Comparison of ENCODE assay signal across 12 cellular contexts in genomic region chrX:40552768-40553167, GRCh38. TPM values are rescaled to one million over a fixed set of nuclear protein-coding genes. Genes with fewer than 3 reads are reported as not detected.
DNase-seq lines count a peak whose midpoint lies in the region; ATAC-seq, FAIRE-seq and TF ChIP-seq lines count a peak whose summit lies in the region.
"Had no signal": no experiment of that assay in that cellular context is flagged by ENCODE, and none has a peak within 500 bp of the region (broad histone marks: within the 10 kb centered on the region; RNA-seq: fewer than 3 reads in every experiment).

No MANE protein-coding gene starts in this region.

- no peaks in the 10 kb centered on the region for H4K20me1 ChIP-seq in endothelial cell of umbilical vein (replicated peaks; ENCODE audit: control insufficient read depth, extremely low read depth, insufficient read depth, low read length)
- H4K20me1 ChIP-seq: BLaER1 treated with 17β-estradiol and CSF1 and Interleukin-3, amounts not matched to agents 10 nM and 100 nM had no signal

- no peaks in the 10 kb centered on the region for H3K9me1 ChIP-seq in endothelial cell of umbilical vein (replicated peaks; ENCODE audit: control insufficient read depth, extremely low read depth, insufficient read depth, low read length)

- H3K27me3 ChIP-seq in endothelial cell of umbilical vein (ENCODE audit: control insufficient read depth in 2 of 2, insufficient read depth in 2 of 2, low read length in 2 of 2) (peaks cover 0 to 2% of the 10 kb centered on the region in 2 experiments), body of pancreas (no peaks in the 10 kb centered on the region)
- H3K27me3 ChIP-seq: neutrophil had no signal

- no TSS peak for BruUV-seq in endothelial cell of umbilical vein (replicated peaks; lab: Mats Ljungman, UMichigan)

- H3K27ac ChIP-seq in endothelial cell of umbilical vein (ENCODE audit: insufficient read depth, low read depth, low read length) (no peak overlapping the region), body of pancreas (no peak overlapping the region)
- H3K27ac ChIP-seq: BLaER1 treated with 17β-estradiol and CSF1 and Interleukin-3, amounts not matched to agents 10 nM and 100 nM; heart left ventricle; neutrophil had no signal

- ATAC-seq in sciatic nerve (peak; percentile 39), body of pancreas (no peak), HG03097 (IDR thresholded peaks at IDR 0.05; ENCODE audit: low FRiP score, unreplicated experiment) (no peak)
- ATAC-seq: activated CD8-positive, alpha-beta T cell treated with anti-CD3 and anti-CD28 coated beads for 36 hours; heart left ventricle had no signal

- H3K79me2 ChIP-seq in endothelial cell of umbilical vein (ENCODE audit: control insufficient read depth, insufficient read depth, low read length) = no peaks in the 10 kb centered on the region

- POLR2A ChIA-PET in endothelial cell of umbilical vein (lab: Charles Lee) = no interaction called here

- no peaks in the 10 kb centered on the region for H3K36me3 ChIP-seq in endothelial cell of umbilical vein (ENCODE audit: control insufficient read depth in 2 of 2, extremely low read depth in 1 of 2, insufficient read depth in 2 of 2, low read length in 2 of 2)
- no peaks in the 10 kb centered on the region for H3K36me3 ChIP-seq in body of pancreas (replicated peaks in 1 of 2; ENCODE audit: insufficient read depth in 1 of 2, low read depth in 2 of 2)
- H3K36me3 ChIP-seq: BLaER1 treated with 17β-estradiol and CSF1 and Interleukin-3, amounts not matched to agents 10 nM and 100 nM; heart left ventricle; neutrophil had no signal

- WGBS in body of pancreas, 2 donors = 70 to 75% methylated on average over 4 to 5 of the region's 5 CpGs

- TF ChIP-seq POLR2A in endothelial cell of umbilical vein (IDR thresholded peaks at IDR 0.05; ENCODE audit: low read depth, low read length) = no peak
- TF ChIP-seq POLR2A in body of pancreas (IDR thresholded peaks at IDR 0.05) = no peak

- FAIRE-seq in endothelial cell of umbilical vein (lab: Jason Lieb, UNC) = peak; percentile 54

- H3K9ac ChIP-seq in endothelial cell of umbilical vein (replicated peaks; ENCODE audit: extremely low read depth, insufficient read depth, low read length) = no peak overlapping the region
- H3K9ac ChIP-seq: BLaER1 treated with 17β-estradiol and CSF1 and Interleukin-3, amounts not matched to agents 10 nM and 100 nM had no signal

- DNase-seq in NCI-H748 (lab: John Stamatoyannopoulos, UW; ENCODE audit: unreplicated experiment) (peak; percentile 13), NCI-H748 treated with DMSO at 0.1 percent for 48 hours (lab: John Stamatoyannopoulos, UW) (no peak), NCI-H345 (lab: John Stamatoyannopoulos, UW) (peak; percentile 26), endothelial cell of umbilical vein (ENCODE audit: low read depth, low spot score) (no peak), sciatic nerve (ENCODE audit: low spot score) (no peak), body of pancreas (no peak)
- no peak for DNase-seq in activated effector memory CD4-positive, alpha-beta T cell treated with anti-CD3 and anti-CD28 coated beads, Interleukin-2, amount 50 U/mL, for 16 hours
- DNase-seq: activated CD8-positive, alpha-beta T cell treated with anti-CD3 and anti-CD28 coated beads for 36 hours; heart left ventricle had no signal

- H3K4me3 ChIP-seq in endothelial cell of umbilical vein (replicated peaks in 1 of 3; ENCODE audit: insufficient read depth in 1 of 3, low read depth in 1 of 3, low read length in 3 of 3) (no peak overlapping the region), body of pancreas (no peak overlapping the region)
- H3K4me3 ChIP-seq: BLaER1 treated with 17β-estradiol and CSF1 and Interleukin-3, amounts not matched to agents 10 nM and 100 nM; heart left ventricle had no signal

- TF ChIP-seq CTCF in endothelial cell of umbilical vein (IDR thresholded peaks at IDR 0.05; ENCODE audit: extremely low read depth in 1 of 2, insufficient read depth in 1 of 2, low read depth in 1 of 2, low read length in 2 of 2) (no peak), body of pancreas (IDR thresholded peaks at IDR 0.05) (no peak)

- H2AFZ ChIP-seq in endothelial cell of umbilical vein (ENCODE audit: low read depth, low read length) = no peak overlapping the region

- H3K9me3 ChIP-seq in endothelial cell of umbilical vein (replicated peaks; ENCODE audit: control insufficient read depth, insufficient read depth, low read length) (no peaks in the 10 kb centered on the region), body of pancreas (no peaks in the 10 kb centered on the region)
- H3K9me3 ChIP-seq: BLaER1 treated with 17β-estradiol and CSF1 and Interleukin-3, amounts not matched to agents 10 nM and 100 nM; heart left ventricle; neutrophil had no signal

- CTCF ChIA-PET in endothelial cell of umbilical vein (lab: Charles Lee) = no interaction called here

- H3K4me1 ChIP-seq in endothelial cell of umbilical vein (ENCODE audit: control insufficient read depth, extremely low read depth, insufficient read depth, low read length) (no peaks in the 10 kb centered on the region), body of pancreas (no peaks in the 10 kb centered on the region)
- H3K4me1 ChIP-seq: BLaER1 treated with 17β-estradiol and CSF1 and Interleukin-3, amounts not matched to agents 10 nM and 100 nM; heart left ventricle had no signal

- dilution Hi-C loops in endothelial cell of umbilical vein (cut with MboI; ENCODE audit: extremely low pct_ligation_motif_present, low sequenced_read_pairs) = no loop called here

- no peak overlapping the region for H3K4me2 ChIP-seq in endothelial cell of umbilical vein (ENCODE audit: insufficient read depth, low read length)
- H3K4me2 ChIP-seq: BLaER1 treated with 17β-estradiol and CSF1 and Interleukin-3, amounts not matched to agents 10 nM and 100 nM had no signal

- intact Hi-C loops in endothelial cell of umbilical vein (cut with micrococcal nuclease) = no loop called here
- intact Hi-C loops in sciatic nerve (cut with DNase I) = no loop called here
- intact Hi-C loops in body of pancreas (cut with DNase I) = no loop called here

TF ChIP-seq in endothelial cell of umbilical vein, 7 proteins besides CTCF, POLR2A, EP300 and RAD21:
- no peak for TF ChIP-seq FOS (IDR thresholded peaks at IDR 0.05; ENCODE audit: borderline replicate concordance, insufficient read depth, low read length)
- no peak for TF ChIP-seq EZH2 (IDR thresholded peaks at IDR 0.05; ENCODE audit: borderline replicate concordance, low read depth, low read length, severe bottlenecking)
- no peak for TF ChIP-seq MAX (IDR thresholded peaks at IDR 0.05; ENCODE audit: insufficient read depth, insufficient read length)

RNA-seq across cellular contexts. Expression of gene ATP6AP2, which starts 28.0 kb away (rescaled TPM):
- 84.6 and 90.8 TPM in 2 replicates for total RNA-seq in endothelial cell of umbilical vein
- 95.7 and 95.9 TPM in 2 replicates for polyA plus RNA-seq in endothelial cell of umbilical vein
- 118 and 119 TPM in 2 replicates for polyA plus RNA-seq in endothelial cell of umbilical vein (2011; cell fraction: cytosol; rRNA removed)
- 66.8 and 68.7 TPM in 2 replicates for polyA plus RNA-seq in endothelial cell of umbilical vein (2011; cell fraction: nucleus; rRNA removed)
- polyA plus RNA-seq in endothelial cell of umbilical vein (2012) = 182 and 201 TPM in 2 replicates
- polyA minus RNA-seq in endothelial cell of umbilical vein = 120 and 143 TPM in 2 replicates
- 67.0 TPM for polyA minus RNA-seq in endothelial cell of umbilical vein (2011; cell fraction: cytosol; rRNA and poly(A)+ RNA removed)
- polyA minus RNA-seq in endothelial cell of umbilical vein (2011; cell fraction: nucleus; rRNA and poly(A)+ RNA removed) = 29.5 and 44.1 TPM in 2 replicates
- total RNA-seq in sciatic nerve = 103 TPM
- total RNA-seq in body of pancreas = 10 to 100 TPM; 36.8 to 56.7 TPM

Comparison
In these comparisons a context has a peak if more than half of its experiments do, and no peak if none do; other contexts are left out.
1. DNase-seq: peak in NCI-H748 (single experiment) and NCI-H345 (single experiment); none in NCI-H748 treated with DMSO at 0.1 percent for 48 hours (single experiment), endothelial cell of umbilical vein (single experiment), sciatic nerve (single experiment), activated effector memory CD4-positive, alpha-beta T cell treated with anti-CD3 and anti-CD28 coated beads, Interleukin-2, amount 50 U/mL, for 16 hours (single experiment) and body of pancreas (0 of 4).